1 cellular context compared by ENCODE assay signal in genomic region chr14:94028450-94028826, GRCh38.
TF ChIP-seq lines count a peak whose summit lies in the region.

No MANE protein-coding gene starts in this region.

TF ChIP-seq in GM12878, 131 proteins besides CTCF, POLR2A, EP300 and RAD21:
- TF ChIP-seq PAX8 (IDR thresholded peaks at IDR 0.05) (no peak), RUNX3 (IDR thresholded peaks at IDR 0.05; ENCODE audit: low read length) (peak; percentile 86), KAT2A (conservative IDR thresholded peaks at IDR 0.05; ENCODE audit: control insufficient read depth, low read depth, low read length) (no peak), CBFB (IDR thresholded peaks at IDR 0.05; ENCODE audit: low read depth) (peak; percentile 46; the same call in 1 of the 2 replicates), EED (IDR thresholded peaks at IDR 0.05; ENCODE audit: low read depth) (peak; percentile 30; the same call in 1 of the 2 replicates), JUNB (IDR thresholded peaks at IDR 0.05) (peak; percentile 48; the same call in 1 of the 2 replicates)
TF ChIP-seq in GM12878: peak in this region for 4.
